ENCODE assay signal across 20 cellular contexts in the genomic region with DNA sequence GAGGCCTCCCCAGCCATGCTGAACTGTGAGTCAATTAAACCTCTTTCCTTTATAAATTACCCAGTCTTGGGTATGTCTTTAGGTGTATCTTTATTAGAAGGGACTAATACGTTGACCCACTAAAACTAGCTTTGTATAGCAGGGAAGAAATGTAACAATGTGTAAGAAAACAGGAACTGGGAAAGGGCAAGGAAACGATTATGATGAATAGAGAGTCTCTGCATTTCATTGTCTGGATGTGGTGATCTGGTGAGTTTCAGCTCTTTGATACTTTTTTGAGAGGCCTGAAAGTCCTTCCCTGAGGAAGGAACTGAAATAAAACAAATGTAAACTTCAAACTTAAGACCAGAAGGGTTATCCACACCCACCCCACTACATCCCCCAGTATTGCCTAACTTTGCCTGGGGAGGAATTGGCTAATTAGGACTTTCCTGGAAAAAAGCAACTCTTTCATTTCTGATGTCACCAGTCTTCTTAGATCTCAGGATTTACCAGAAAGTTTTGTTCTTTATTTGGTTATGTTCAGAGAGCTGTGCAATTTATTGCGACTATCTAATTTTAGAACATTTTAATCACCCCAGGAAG.
DNase-seq lines count a peak whose midpoint lies in the region; ATAC-seq, FAIRE-seq and TF ChIP-seq lines count a peak whose summit lies in the region.
"Had no signal": no experiment of that assay in that cellular context is flagged by ENCODE, and none has a peak within 500 bp of the region (broad histone marks: within the 10 kb centered on the region; RNA-seq: fewer than 3 reads in every experiment).

No MANE protein-coding gene starts in this region.

- no peak for FAIRE-seq in endothelial cell of umbilical vein (lab: Jason Lieb, UNC)
- FAIRE-seq: frontal cortex, urothelium cell line had no signal

- no peak overlapping the region for H3K4me2 ChIP-seq in endothelial cell of umbilical vein (ENCODE audit: insufficient read depth, low read length)
- no peak overlapping the region for H3K4me2 ChIP-seq in Karpas-422 (ENCODE audit: low read depth, low read length, poor library complexity, severe bottlenecking)

- H3K27me3 ChIP-seq in endothelial cell of umbilical vein (ENCODE audit: control insufficient read depth in 2 of 2, insufficient read depth in 2 of 2, low read length in 2 of 2) (no peaks in the 10 kb centered on the region), stomach (no peaks in the 10 kb centered on the region), Karpas-422 (ENCODE audit: low read length) (no peaks in the 10 kb centered on the region; the same call in 1 of the 2 replicates)
- H3K27me3 ChIP-seq: right atrium auricular region had no signal

- dilution Hi-C loops in endothelial cell of umbilical vein (cut with MboI; ENCODE audit: extremely low pct_ligation_motif_present, low sequenced_read_pairs), result no loop called here

- CTCF ChIA-PET in endothelial cell of umbilical vein (lab: Charles Lee), result interaction anchor here (2.1 to 2.3 kb wide), 2 partner anchors 9 to 241 kb away, joined by 5 to 12 read pairs; no protein-coding TSS in a partner anchor

- TF ChIP-seq POLR2A in endothelial cell of umbilical vein (IDR thresholded peaks at IDR 0.05; ENCODE audit: low read depth, low read length), result no peak
- no peak for TF ChIP-seq POLR2A in stomach (IDR thresholded peaks at IDR 0.05)

- H3K79me2 ChIP-seq in endothelial cell of umbilical vein (ENCODE audit: control insufficient read depth, insufficient read depth, low read length), result no peaks in the 10 kb centered on the region
- H3K79me2 ChIP-seq in Karpas-422 (ENCODE audit: low read length), result no peaks in the 10 kb centered on the region

- BruUV-seq in endothelial cell of umbilical vein (replicated peaks; lab: Mats Ljungman, UMichigan), result no TSS peak

- H3K27me3 Mint-ChIP-seq in nephron (ENCODE audit: low read depth), result no peaks in the 10 kb centered on the region

- H3K9me3 ChIP-seq in endothelial cell of umbilical vein (replicated peaks; ENCODE audit: control insufficient read depth, insufficient read depth, low read length), result no peaks in the 10 kb centered on the region
- peaks cover 0 to 21% (median 12%) of the 10 kb centered on the region in 4 donors for H3K9me3 ChIP-seq in stomach
- H3K9me3 ChIP-seq in Karpas-422 (ENCODE audit: low read length), result no peaks in the 10 kb centered on the region

- 59 to 74% (median 74%) methylated on average over 3 of the region's 3 CpGs for WGBS in stomach, 5 donors

- no peak overlapping the region for H3K27ac ChIP-seq in endothelial cell of umbilical vein (ENCODE audit: insufficient read depth, low read depth, low read length)
- H3K27ac ChIP-seq in stomach, result peak overlapping the region in 3 of 5 donors; percentile 19 to 68 (median 23)
- no peak overlapping the region for H3K27ac ChIP-seq in Karpas-422 (ENCODE audit: low read length)
- H3K27ac ChIP-seq: right atrium auricular region had no signal

- no peak overlapping the region for H2AFZ ChIP-seq in endothelial cell of umbilical vein (ENCODE audit: low read depth, low read length)
- H2AFZ ChIP-seq in Karpas-422 (ENCODE audit: low read length), result no peak overlapping the region

- ATAC-seq in GM18868 (IDR thresholded peaks at IDR 0.05; ENCODE audit: unreplicated experiment) (no peak), GM19397 (IDR thresholded peaks at IDR 0.05; ENCODE audit: unreplicated experiment) (no peak)
- ATAC-seq: HCT116 had no signal

- DNase-seq in RPMI7951 (ENCODE audit: low read depth) (peak; percentile 34), endothelial cell of umbilical vein (ENCODE audit: low read depth, low spot score) (peak; percentile 43), stomach (no peak), Karpas-422 (no peak)
- DNase-seq: activated CD4-positive, alpha-beta T cell treated with anti-CD3 and anti-CD28 coated beads for 1 hour; activated CD8-positive, alpha-beta memory T cell treated with anti-CD3 and anti-CD28 coated beads for 24 hours; activated naive CD4-positive, alpha-beta T cell treated with Interleukin-2 at 50 U/mL for 16 hours; activated T-cell treated with anti-CD3 and anti-CD28 coated beads, Interleukin-2, amount 50 U/mL, for 48 hours; amygdala; DMS53; GF-D8; NCI-H526 treated with DMSO at 0.1 percent for 48 hours had no signal

- H3K4me1 ChIP-seq in endothelial cell of umbilical vein (ENCODE audit: control insufficient read depth, extremely low read depth, insufficient read depth, low read length) (peaks cover 6% of the 10 kb centered on the region), stomach (no peaks in the 10 kb centered on the region), Karpas-422 (ENCODE audit: low read length) (peaks cover 18% of the 10 kb centered on the region)
- H3K4me1 ChIP-seq: right atrium auricular region had no signal

- peaks cover 17% of the 10 kb centered on the region for H3K9me3 Mint-ChIP-seq in nephron

- H3K9me2 ChIP-seq in Karpas-422 (replicated peaks; ENCODE audit: insufficient read depth, low read length), result no peaks in the 10 kb centered on the region

- no peak for TF ChIP-seq EP300 in stomach (IDR thresholded peaks at IDR 0.05)

- H3K36me3 ChIP-seq in endothelial cell of umbilical vein (ENCODE audit: control insufficient read depth in 2 of 2, extremely low read depth in 1 of 2, insufficient read depth in 2 of 2, low read length in 2 of 2) (no peaks in the 10 kb centered on the region), stomach (no peaks in the 10 kb centered on the region), Karpas-422 (ENCODE audit: insufficient read depth, low read length) (no peaks in the 10 kb centered on the region)
- H3K36me3 ChIP-seq: right atrium auricular region had no signal

- H3K27ac Mint-ChIP-seq in nephron, result peak overlapping the region in 2 of 3 experiments; percentile 6 to 30
- H3K27ac Mint-ChIP-seq: dendritic cell treated with granulocyte-macrophage colony-stimulating factor and Interleukin-4, amounts not matched to agents 40 ng/mL and 50 ng/mL, for 4 days had no signal

- peaks cover 47% of the 10 kb centered on the region for H3K36me3 Mint-ChIP-seq in nephron (ENCODE audit: low read depth)

- H3K4me1 Mint-ChIP-seq in nephron, result peaks cover 29% of the 10 kb centered on the region

- no peak for TF ChIP-seq CTCF in endothelial cell of umbilical vein (IDR thresholded peaks at IDR 0.05; ENCODE audit: extremely low read depth in 1 of 2, insufficient read depth in 1 of 2, low read depth in 1 of 2, low read length in 2 of 2)
- TF ChIP-seq CTCF in nephron (IDR thresholded peaks at IDR 0.05; ENCODE audit: unreplicated experiment in 3 of 3), result no peak
- TF ChIP-seq CTCF in stomach (IDR thresholded peaks at IDR 0.05), result no peak

- POLR2A ChIA-PET in endothelial cell of umbilical vein (lab: Charles Lee), result interaction anchor here (1.1 kb wide), 1 partner anchor 196 kb away, joined by 3 read pairs; no protein-coding TSS in a partner anchor

- H3K4me3 Mint-ChIP-seq in nephron, result no peak overlapping the region
- H3K4me3 Mint-ChIP-seq: dendritic cell treated with granulocyte-macrophage colony-stimulating factor and Interleukin-4, amounts not matched to agents 40 ng/mL and 50 ng/mL, for 4 days had no signal

- intact Hi-C loops in endothelial cell of umbilical vein (cut with micrococcal nuclease), result no loop called here
- intact Hi-C loops in stomach (cut with DNase I; ENCODE audit: low total_unique reads), result no loop called here

- H4K20me1 ChIP-seq in endothelial cell of umbilical vein (replicated peaks; ENCODE audit: control insufficient read depth, extremely low read depth, insufficient read depth, low read length) (no peaks in the 10 kb centered on the region), Karpas-422 (ENCODE audit: insufficient read depth, low read depth, low read length) (no peaks in the 10 kb centered on the region)

- H3K9ac ChIP-seq in endothelial cell of umbilical vein (replicated peaks; ENCODE audit: extremely low read depth, insufficient read depth, low read length) (no peak overlapping the region), Karpas-422 (ENCODE audit: low read length) (no peak overlapping the region)

- no peaks in the 10 kb centered on the region for H3K9me1 ChIP-seq in endothelial cell of umbilical vein (replicated peaks; ENCODE audit: control insufficient read depth, extremely low read depth, insufficient read depth, low read length)

- H3K4me3 ChIP-seq in endothelial cell of umbilical vein (replicated peaks in 1 of 3; ENCODE audit: insufficient read depth in 1 of 3, low read depth in 1 of 3, low read length in 3 of 3) (no peak overlapping the region), stomach (no peak overlapping the region), Karpas-422 (ENCODE audit: low read length) (no peak overlapping the region)
- H3K4me3 ChIP-seq: right atrium auricular region had no signal

TF ChIP-seq in endothelial cell of umbilical vein, 7 proteins besides CTCF, POLR2A, EP300 and RAD21:
- TF ChIP-seq, protein P1, sequence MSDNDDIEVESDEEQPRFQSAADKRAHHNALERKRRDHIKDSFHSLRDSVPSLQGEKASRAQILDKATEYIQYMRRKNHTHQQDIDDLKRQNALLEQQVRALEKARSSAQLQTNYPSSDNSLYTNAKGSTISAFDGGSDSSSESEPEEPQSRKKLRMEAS (IDR thresholded peaks at IDR 0.05; ENCODE audit: insufficient read depth, insufficient read length), result no peak
- TF ChIP-seq EZH2 (IDR thresholded peaks at IDR 0.05; ENCODE audit: borderline replicate concordance, low read depth, low read length, severe bottlenecking), result no peak
- TF ChIP-seq JUN (IDR thresholded peaks at IDR 0.05; ENCODE audit: borderline replicate concordance, insufficient read depth, insufficient read length, low read depth), result no peak
- no peak for TF ChIP-seq GATA2 (IDR thresholded peaks at IDR 0.05; ENCODE audit: insufficient read depth, insufficient read length, low read depth, low read length)
- no peak for TF ChIP-seq MYC (IDR thresholded peaks at IDR 0.05; ENCODE audit: low read depth, low read length)
- no peak for TF ChIP-seq POLR2AphosphoS5 (IDR thresholded peaks at IDR 0.05; ENCODE audit: insufficient read depth, low read depth, low read length)
- TF ChIP-seq FOS (IDR thresholded peaks at IDR 0.05; ENCODE audit: borderline replicate concordance, insufficient read depth, low read length), result no peak
TF ChIP-seq in endothelial cell of umbilical vein: peak in this region for 0.

Comparison
In these comparisons a context has a peak if more than half of its experiments do, and no peak if none do; other contexts are left out.
1. DNase-seq: peak in RPMI7951 (single experiment) and endothelial cell of umbilical vein (single experiment); none in stomach (single experiment) and Karpas-422 (single experiment).
2. H3K27ac ChIP-seq: peak in stomach (3 of 5); none in endothelial cell of umbilical vein (single experiment) and Karpas-422 (single experiment).